In genomic region chr11:44726278-44727113, GRCh38 we compare ENCODE assay signal across 7 cellular contexts. TPM values are rescaled to one million over a fixed set of nuclear protein-coding genes. Genes with fewer than 3 reads are reported as not detected.
A peak's percentile ranks its signal among the peaks of the same experiment; 100 is the strongest.
DNase-seq lines count a peak whose midpoint lies in the region; ATAC-seq, FAIRE-seq and TF ChIP-seq lines count a peak whose summit lies in the region.

TSS of gene TSPAN18 (plus strand) at chr11:44726962. CDS start at chr11:44906417, 179,455 bp downstream.

- no peak for TF ChIP-seq POLR2A in K562 (conservative IDR thresholded peaks at IDR 0.05)

- H3K9me1 ChIP-seq in K562 (ENCODE audit: control insufficient read depth, insufficient read depth, low read length) (no peaks in the 10 kb centered on the region), keratinocyte (ENCODE audit: control insufficient read depth, extremely low read depth, insufficient read depth, low read length) (no peaks in the 10 kb centered on the region)

- TF ChIP-seq RAD21 in K562 (CRISPR knock-in tag; conservative IDR thresholded peaks at IDR 0.05 in 1 of 2, IDR thresholded peaks at IDR 0.05 in 1 of 2) = no peak

- peak within 1 kb of the TSS; percentile 25 for H3K4me3 ChIP-seq in K562
- H3K4me3 ChIP-seq in keratinocyte (ENCODE audit: control insufficient read depth in 2 of 3, extremely low read depth in 1 of 3, insufficient read depth in 2 of 3, low read depth in 1 of 3, low read length in 3 of 3) = peak within 1 kb of the TSS; percentile 36 to 57 (median 52)

- H3K27ac ChIP-seq in K562 (ENCODE audit: extremely low read depth, low read depth, low read length) = peak within 1 kb of the TSS; percentile 33; the same call in 1 of the 3 replicates
- no peak within 1 kb of the TSS for H3K27ac ChIP-seq in keratinocyte (ENCODE audit: control insufficient read depth, insufficient read depth, low read length)

- POLR2A ChIA-PET in K562 (lab: Yijun Ruan, JAX) = interaction anchor here (0.5 to 0.9 kb wide), 6 partner anchors 15 to 447 kb away, joined by 3 read pairs; no protein-coding TSS in a partner anchor

- H3K27me3 ChIP-seq in K562 (ENCODE audit: control insufficient read depth in 2 of 2, insufficient read depth in 2 of 2, low read length in 2 of 2) (peaks cover 8 to 61% of the 10 kb centered on the region in 2 experiments; a peak in 4 of 5 replicates), keratinocyte (ENCODE audit: control insufficient read depth, extremely low read depth, insufficient read depth, low read length) (peaks cover 53% of the 10 kb centered on the region)

- intact Hi-C loops in K562 (cut with micrococcal nuclease) = loop anchor here (5.0 kb wide), 1 partner anchor 51 kb away; no protein-coding TSS in a partner anchor

- no peaks in the 10 kb centered on the region for H3K9me3 ChIP-seq in K562 (replicated peaks; ENCODE audit: control insufficient read depth, insufficient read depth, low read depth, low read length)
- no peaks in the 10 kb centered on the region for H3K9me3 ChIP-seq in keratinocyte (ENCODE audit: control insufficient read depth, low read depth, low read length)

- peaks cover 7 to 18% of the 10 kb centered on the region in 2 experiments; a peak in 4 of 5 replicates for H3K4me1 ChIP-seq in K562 (replicated peaks in 1 of 2; ENCODE audit: control insufficient read depth in 2 of 2, insufficient read depth in 2 of 2, low read length in 2 of 2)
- peaks cover 4% of the 10 kb centered on the region for H3K4me1 ChIP-seq in keratinocyte (ENCODE audit: control insufficient read depth, extremely low read depth, insufficient read depth, low read length)

- no peak for TF ChIP-seq EP300 in K562 (IDR thresholded peaks at IDR 0.05; ENCODE audit: low read length)

- TF ChIP-seq CTCF in K562 (IDR thresholded peaks at IDR 0.05 in 2 of 3, conservative IDR thresholded peaks at IDR 0.05 in 1 of 3; ENCODE audit: insufficient read depth in 2 of 3, low read depth in 1 of 3, low read length in 3 of 3) = no peak
- TF ChIP-seq CTCF in keratinocyte (optimal IDR thresholded peaks at IDR 0.05 in 1 of 3, IDR thresholded peaks at IDR 0.05 in 1 of 3, conservative IDR thresholded peaks at IDR 0.05 in 1 of 3; ENCODE audit: extremely low read depth in 1 of 3, insufficient read depth in 2 of 3, low read length in 3 of 3) = no peak

- peak; percentile 7 to 45 (median 31) for DNase-seq in T-helper 1 cell
- peak; percentile 49 to 70 (median 64) for DNase-seq in K562 (ENCODE audit: extremely low read depth in 1 of 4, low spot score in 3 of 4)
- no peak for DNase-seq in keratinocyte (ENCODE audit: low read depth, low spot score)
- peak; percentile 26 for DNase-seq in stimulated activated CD4-positive, alpha-beta T cell treated with anti-CD3 and anti-CD28 coated beads, Interleukin-4, amount 100 ng/mL, for 24 hours
- DNase-seq in middle frontal gyrus (ENCODE audit: extremely low spot score, low spot score) = no peak

- no peak for FAIRE-seq in K562 (lab: Jason Lieb, UNC)
- no peak for FAIRE-seq in keratinocyte (lab: Jason Lieb, UNC)

- in situ Hi-C loops in K562 (cut with MboI) = no loop called here

- peak within 1 kb of the TSS in 1 of 2 experiments; percentile 57; a peak in 2 of 4 replicates for H3K9ac ChIP-seq in K562 (ENCODE audit: insufficient read depth in 1 of 2, low read depth in 2 of 2, low read length in 2 of 2)
- no peak within 1 kb of the TSS for H3K9ac ChIP-seq in keratinocyte (ENCODE audit: control insufficient read depth, extremely low read depth, insufficient read depth, low read length)

- no peaks in the 10 kb centered on the region for H3K79me2 ChIP-seq in K562 (ENCODE audit: control insufficient read depth, insufficient read depth, low read length)
- H3K79me2 ChIP-seq in keratinocyte (ENCODE audit: control insufficient read depth, insufficient read depth, low read length) = no peaks in the 10 kb centered on the region

- BruUV-seq in K562 (replicated peaks; lab: Mats Ljungman, UMichigan) = no TSS peak

- H2AFZ ChIP-seq in K562 (ENCODE audit: low read depth, low read length) (0 out of 2 replicates have a peak within 1 kb of the TSS, but pooled peaks have one; percentile 62), keratinocyte (ENCODE audit: control insufficient read depth, low read length) (no peak within 1 kb of the TSS)

- CTCF ChIA-PET in K562 (lab: Yijun Ruan, JAX; ENCODE audit: low intra/inter-chr PET ratio) = interaction anchor here (2.7 kb wide), 1 partner anchor 167 kb away, joined by 13 read pairs; no protein-coding TSS in a partner anchor

- dilution Hi-C loops in keratinocyte (cut with MboI; ENCODE audit: extremely low pct_ligation_motif_present, low sequenced_read_pairs) = no loop called here

- H4K20me1 ChIP-seq in K562 (replicated peaks; ENCODE audit: control insufficient read depth, insufficient read depth, low read length) (peaks cover 7% of the 10 kb centered on the region; the same call in 1 of the 2 replicates), keratinocyte (ENCODE audit: control insufficient read depth, extremely low read depth, insufficient read depth, low read length) (no peaks in the 10 kb centered on the region)

- H3K4me2 ChIP-seq in K562 (ENCODE audit: insufficient read depth, low read length) = peak within 1 kb of the TSS; percentile 40; the same call in 1 of the 2 replicates
- peak within 1 kb of the TSS; percentile 69 for H3K4me2 ChIP-seq in keratinocyte (ENCODE audit: control insufficient read depth, extremely low read depth, insufficient read depth, low read depth, low read length)

- 4% methylated on average over 22 of the region's 67 CpGs for WGBS in K562 (ENCODE audit: insufficient coverage, low coverage, missing lambda C conversion rate)

- ATAC-seq in GM18868 (IDR thresholded peaks at IDR 0.05; ENCODE audit: unreplicated experiment) (peak; percentile 70), HG02852 (IDR thresholded peaks at IDR 0.05; ENCODE audit: unreplicated experiment) (peak; percentile 89), K562 (peak; percentile 56)

- H3K36me3 ChIP-seq in K562 (ENCODE audit: control insufficient read depth, insufficient read depth, low read length) = no peaks in the 10 kb centered on the region
- H3K36me3 ChIP-seq in keratinocyte (ENCODE audit: control insufficient read depth in 2 of 2, extremely low read depth in 1 of 2, insufficient read depth in 2 of 2, low read length in 2 of 2) = no peaks in the 10 kb centered on the region

TF ChIP-seq in K562, 482 proteins besides CTCF, POLR2A, EP300 and RAD21 (continues in another document):
- TF ChIP-seq ETV5 (CRISPR knock-in tag; IDR thresholded peaks at IDR 0.05; ENCODE audit: low read depth) (no peak), TFAM (CRISPR knock-in tag; conservative IDR thresholded peaks at IDR 0.05) (no peak), NR2C2 (CRISPR knock-in tag; IDR thresholded peaks at IDR 0.05) (no peak), NR2C2 (tag; IDR thresholded peaks at IDR 0.05) (peak; percentile 85), OTX1 (CRISPR knock-in tag; IDR thresholded peaks at IDR 0.05) (0 out of 2 replicates have a peak, but pooled peaks have one; percentile 11), DIDO1 (tag; IDR thresholded peaks at IDR 0.05; ENCODE audit: low read depth) (0 out of 2 replicates have a peak, but pooled peaks have one; percentile 34), DDX20 (tag; IDR thresholded peaks at IDR 0.05; ENCODE audit: low read depth) (no peak), SPI1 (IDR thresholded peaks at IDR 0.05; ENCODE audit: borderline replicate concordance, low read depth, low read length) (no peak), GABPA (tag; conservative IDR thresholded peaks at IDR 0.05; ENCODE audit: low read depth) (peak; percentile 64), ZNF764 (CRISPR knock-in tag; IDR thresholded peaks at IDR 0.05; ENCODE audit: low read depth) (no peak)
- TF ChIP-seq, protein P1, sequence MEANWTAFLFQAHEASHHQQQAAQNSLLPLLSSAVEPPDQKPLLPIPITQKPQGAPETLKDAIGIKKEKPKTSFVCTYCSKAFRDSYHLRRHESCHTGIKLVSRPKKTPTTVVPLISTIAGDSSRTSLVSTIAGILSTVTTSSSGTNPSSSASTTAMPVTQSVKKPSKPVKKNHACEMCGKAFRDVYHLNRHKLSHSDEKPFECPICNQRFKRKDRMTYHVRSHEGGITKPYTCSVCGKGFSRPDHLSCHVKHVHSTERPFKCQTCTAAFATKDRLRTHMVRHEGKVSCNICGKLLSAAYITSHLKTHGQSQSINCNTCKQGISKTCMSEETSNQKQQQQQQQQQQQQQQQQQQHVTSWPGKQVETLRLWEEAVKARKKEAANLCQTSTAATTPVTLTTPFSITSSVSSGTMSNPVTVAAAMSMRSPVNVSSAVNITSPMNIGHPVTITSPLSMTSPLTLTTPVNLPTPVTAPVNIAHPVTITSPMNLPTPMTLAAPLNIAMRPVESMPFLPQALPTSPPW (CRISPR knock-in tag; IDR thresholded peaks at IDR 0.05) = peak; percentile 71

RNA-seq across cellular contexts. Expression of gene TSPAN18, which starts in this region (rescaled TPM):
- total RNA-seq in K562 (2011; cell fraction: chromatin; rRNA removed; ENCODE audit: low replicate concordance) = 0.25 TPM in 1 of 2 replicates, not detected in the other
- total RNA-seq in K562 (2011; cell fraction: nucleolus; rRNA removed) = not detected in 2 replicates
- not detected in 2 replicates for total RNA-seq in K562 (2011; cell fraction: nucleoplasm; rRNA removed)
- total RNA-seq in K562 (2014; rRNA removed) (0.20 TPM in 1 of 2 replicates, not detected in the other), K562 (2014; rRNA removed; fragmentation: Illumina TruSeq; extraction: Trizol) (0.10 and 0.22 TPM in 2 replicates), K562 (2015; rRNA removed; fragmentation: Illumina TruSeq; extraction: Trizol) (0.22 and 0.26 TPM in 2 replicates), K562 (2021) (0.35 and 0.60 TPM in 2 replicates)
- polyA plus RNA-seq in K562 (2011; rRNA removed) (0.12 TPM in 1 of 2 replicates, not detected in the other), K562 (2014; fragmentation: Illumina TruSeq; extraction: Trizol) (0.34 and 0.61 TPM in 2 replicates), K562 (2014; fragmentation: Nextera tagmentation; extraction: Ambion mirVana) (not detected), K562 (2014; rRNA removed) (0.17 and 0.59 TPM in 2 replicates), keratinocyte (not detected in 3 replicates)
- polyA plus RNA-seq in K562 (2011; cell fraction: cytosol; rRNA removed) = 0.01 and 0.06 TPM in 2 replicates
- polyA plus RNA-seq in K562 (2011; cell fraction: nucleus; rRNA removed) = 0.10 and 0.14 TPM in 2 replicates
- polyA plus RNA-seq in K562 (2012) = 0.79 and 2.3 TPM in 2 replicates
- not detected in 2 replicates for polyA minus RNA-seq in K562 (2011; rRNA and poly(A)+ RNA removed)
- not detected in 2 replicates for polyA minus RNA-seq in K562 (2011; cell fraction: cytosol; rRNA and poly(A)+ RNA removed)
- 0.11 TPM in 1 of 2 replicates, not detected in the other for polyA minus RNA-seq in K562 (2011; cell fraction: nucleus; rRNA and poly(A)+ RNA removed)
- polyA plus RNA-seq in keratinocyte (2011; ENCODE audit: low read depth) = not detected
- polyA plus RNA-seq in keratinocyte (2011; cell fraction: cytosol; rRNA removed) = 0.04 TPM in 1 of 2 replicates, not detected in the other
- polyA plus RNA-seq in keratinocyte (2011; cell fraction: nucleus; rRNA removed) = not detected in 2 replicates
- polyA plus RNA-seq in keratinocyte (2012; ENCODE audit: low replicate concordance) = 0.18 TPM in 1 of 2 replicates, not detected in the other
- not detected in 3 replicates for polyA minus RNA-seq in keratinocyte
- polyA minus RNA-seq in keratinocyte (2011; cell fraction: cytosol; rRNA and poly(A)+ RNA removed) = not detected
- polyA minus RNA-seq in keratinocyte (2011; cell fraction: nucleus; rRNA and poly(A)+ RNA removed) = not detected in 2 replicates

Comparison
In these comparisons a context has a peak if more than half of its experiments do, and no peak if none do; other contexts are left out.
1. DNase-seq: peak in T-helper 1 cell (5 of 5), K562 (4 of 4) and stimulated activated CD4-positive, alpha-beta T cell treated with anti-CD3 and anti-CD28 coated beads, Interleukin-4, amount 100 ng/mL, for 24 hours (single experiment); none in keratinocyte (single experiment) and middle frontal gyrus (single experiment).
2. Peak in every context shown above with its lines, with median percentiles within 50 percentile points of each other: ATAC-seq.